In genomic region chr17:1643999-1644492, GRCh38 we compare ENCODE assay signal across 1 cellular context.
TF ChIP-seq lines count a peak whose summit lies in the region.

No MANE protein-coding gene starts in this region.

TF ChIP-seq in HCT116, 20 proteins besides CTCF, POLR2A, EP300 and RAD21 (continued from another document):
- TF ChIP-seq SRF (IDR thresholded peaks at IDR 0.05; ENCODE audit: low read depth) (no peak), EZH2 (IDR thresholded peaks at IDR 0.05) (no peak), SP1 (IDR thresholded peaks at IDR 0.05; ENCODE audit: low read depth) (no peak), SIN3A (IDR thresholded peaks at IDR 0.05; ENCODE audit: low read depth) (no peak), YY1 (IDR thresholded peaks at IDR 0.05; ENCODE audit: extremely low read depth, insufficient replicate concordance, low read depth, low read length) (no peak), ZFX (IDR thresholded peaks at IDR 0.05) (no peak), TCF7L2 (IDR thresholded peaks at IDR 0.05; ENCODE audit: borderline replicate concordance, extremely low read depth, insufficient read depth, insufficient read length) (no peak), POLR2AphosphoS5 (IDR thresholded peaks at IDR 0.05; ENCODE audit: low read depth, low read length) (no peak), ZNF274 (IDR thresholded peaks at IDR 0.05; ENCODE audit: low read depth, low read length) (no peak), JUND (IDR thresholded peaks at IDR 0.05) (no peak), FOSL1 (IDR thresholded peaks at IDR 0.05; ENCODE audit: low read depth) (no peak), EGR1 (IDR thresholded peaks at IDR 0.05; ENCODE audit: low read depth) (no peak), CBX3 (IDR thresholded peaks at IDR 0.05; ENCODE audit: low read depth) (no peak), EZH2phosphoT487 (IDR thresholded peaks at IDR 0.05; ENCODE audit: borderline replicate concordance) (no peak)
- TF ChIP-seq, protein P1, sequence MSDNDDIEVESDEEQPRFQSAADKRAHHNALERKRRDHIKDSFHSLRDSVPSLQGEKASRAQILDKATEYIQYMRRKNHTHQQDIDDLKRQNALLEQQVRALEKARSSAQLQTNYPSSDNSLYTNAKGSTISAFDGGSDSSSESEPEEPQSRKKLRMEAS (IDR thresholded peaks at IDR 0.05): no peak
- TF ChIP-seq, protein P2, sequence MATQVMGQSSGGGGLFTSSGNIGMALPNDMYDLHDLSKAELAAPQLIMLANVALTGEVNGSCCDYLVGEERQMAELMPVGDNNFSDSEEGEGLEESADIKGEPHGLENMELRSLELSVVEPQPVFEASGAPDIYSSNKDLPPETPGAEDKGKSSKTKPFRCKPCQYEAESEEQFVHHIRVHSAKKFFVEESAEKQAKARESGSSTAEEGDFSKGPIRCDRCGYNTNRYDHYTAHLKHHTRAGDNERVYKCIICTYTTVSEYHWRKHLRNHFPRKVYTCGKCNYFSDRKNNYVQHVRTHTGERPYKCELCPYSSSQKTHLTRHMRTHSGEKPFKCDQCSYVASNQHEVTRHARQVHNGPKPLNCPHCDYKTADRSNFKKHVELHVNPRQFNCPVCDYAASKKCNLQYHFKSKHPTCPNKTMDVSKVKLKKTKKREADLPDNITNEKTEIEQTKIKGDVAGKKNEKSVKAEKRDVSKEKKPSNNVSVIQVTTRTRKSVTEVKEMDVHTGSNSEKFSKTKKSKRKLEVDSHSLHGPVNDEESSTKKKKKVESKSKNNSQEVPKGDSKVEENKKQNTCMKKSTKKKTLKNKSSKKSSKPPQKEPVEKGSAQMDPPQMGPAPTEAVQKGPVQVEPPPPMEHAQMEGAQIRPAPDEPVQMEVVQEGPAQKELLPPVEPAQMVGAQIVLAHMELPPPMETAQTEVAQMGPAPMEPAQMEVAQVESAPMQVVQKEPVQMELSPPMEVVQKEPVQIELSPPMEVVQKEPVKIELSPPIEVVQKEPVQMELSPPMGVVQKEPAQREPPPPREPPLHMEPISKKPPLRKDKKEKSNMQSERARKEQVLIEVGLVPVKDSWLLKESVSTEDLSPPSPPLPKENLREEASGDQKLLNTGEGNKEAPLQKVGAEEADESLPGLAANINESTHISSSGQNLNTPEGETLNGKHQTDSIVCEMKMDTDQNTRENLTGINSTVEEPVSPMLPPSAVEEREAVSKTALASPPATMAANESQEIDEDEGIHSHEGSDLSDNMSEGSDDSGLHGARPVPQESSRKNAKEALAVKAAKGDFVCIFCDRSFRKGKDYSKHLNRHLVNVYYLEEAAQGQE (IDR thresholded peaks at IDR 0.05; ENCODE audit: low read depth): no peak
- TF ChIP-seq, protein P3, sequence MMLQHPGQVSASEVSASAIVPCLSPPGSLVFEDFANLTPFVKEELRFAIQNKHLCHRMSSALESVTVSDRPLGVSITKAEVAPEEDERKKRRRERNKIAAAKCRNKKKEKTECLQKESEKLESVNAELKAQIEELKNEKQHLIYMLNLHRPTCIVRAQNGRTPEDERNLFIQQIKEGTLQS (IDR thresholded peaks at IDR 0.05): no peak
